Comparison of ENCODE assay signal across 7 cellular contexts in the genomic region with DNA sequence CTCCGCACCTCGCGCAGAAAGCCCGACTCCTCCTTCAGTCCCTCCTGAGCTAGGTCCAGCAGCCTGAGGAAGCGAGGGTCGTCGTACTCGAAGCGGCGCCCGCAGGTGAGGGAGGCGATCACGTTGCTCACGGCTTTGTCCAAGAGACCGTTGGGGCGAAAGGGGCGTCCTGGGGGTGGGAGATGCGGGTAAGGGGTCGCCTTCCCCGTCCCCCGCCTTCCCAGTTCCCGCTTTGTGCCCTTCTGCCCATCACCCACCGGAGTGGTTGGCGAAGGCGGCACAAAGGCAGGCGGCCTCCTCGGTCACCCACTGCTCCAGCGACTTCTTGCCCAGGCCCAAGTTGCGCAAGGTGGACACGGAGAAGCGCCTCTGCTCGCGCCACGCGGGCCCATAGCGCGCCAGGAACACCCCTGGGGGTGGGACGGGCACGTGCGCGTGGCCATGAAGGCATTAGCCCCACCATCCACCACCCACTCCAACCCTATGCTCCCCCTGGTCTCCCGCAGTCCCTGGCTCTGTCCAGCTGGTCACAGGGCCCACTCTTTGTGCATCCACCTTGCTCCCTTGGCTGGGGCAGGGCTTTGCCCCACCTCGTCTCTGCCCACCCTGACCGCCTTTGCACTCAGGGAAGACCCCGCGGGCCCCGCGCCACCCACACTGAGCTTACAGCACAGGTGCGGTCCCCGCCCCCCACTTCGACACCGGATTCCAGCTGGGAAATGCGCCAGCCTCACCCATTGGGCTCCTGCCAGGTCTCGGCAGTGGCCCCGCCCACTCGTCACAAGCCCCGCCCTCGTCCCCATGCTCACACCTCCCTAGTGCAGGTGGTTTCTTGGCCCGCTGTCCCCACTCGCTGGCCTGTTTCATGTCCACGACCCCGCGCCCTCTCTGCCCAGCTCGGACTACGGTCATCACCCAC. TPM values are rescaled to one million over a fixed set of nuclear protein-coding genes. Genes with fewer than 3 reads are reported as not detected.
DNase-seq lines count a peak whose midpoint lies in the region; ATAC-seq and TF ChIP-seq lines count a peak whose summit lies in the region.
"Not testable (repeated sequence)": the region's sequence is repeated elsewhere in the genome, so short reads cannot be mapped to it uniquely, and the experiment has no call there.

No MANE protein-coding gene starts in this region.

- not testable (repeated sequence) for TF ChIP-seq CTCF in HCT116 (IDR thresholded peaks at IDR 0.05 in 2 of 3, conservative IDR thresholded peaks at IDR 0.05 in 1 of 3; ENCODE audit: borderline replicate concordance in 1 of 3, insufficient read depth in 1 of 3, low read depth in 2 of 3, low read length in 2 of 3); right lobe of liver (IDR thresholded peaks at IDR 0.05)

- H3K36me3 ChIP-seq in HCT116 (ENCODE audit: control insufficient read depth in 1 of 2, insufficient read depth in 2 of 2, low read length in 2 of 2), result not testable (repeated sequence)
- peaks cover 0 to 19% (median 7%) of the 10 kb centered on the region in 4 donors for H3K36me3 ChIP-seq in right lobe of liver

- not testable (repeated sequence) for DNase-seq in HCT116 (ENCODE audit: low read depth, low spot score)
- DNase-seq in NCI-H146 treated with DMSO at 0.1 percent for 48 hours (lab: John Stamatoyannopoulos, UW; ENCODE audit: unreplicated experiment), result peak; percentile 5
- peak; percentile 15 to 75 for DNase-seq in NCI-H526 (lab: John Stamatoyannopoulos, UW)
- peak; percentile 48 for DNase-seq in activated CD4-positive, alpha-beta T cell treated with anti-CD3 and anti-CD28 coated beads for 48 hours
- peak; percentile 80 to 87 (median 86) for DNase-seq in right lobe of liver
- peak; percentile 45 for DNase-seq in stimulated activated CD4-positive, alpha-beta T cell treated with anti-CD3 and anti-CD28 coated beads, Interleukin-15, amount 100 ng/mL, for 24 hours

- TF ChIP-seq POLR2A in HCT116 (IDR thresholded peaks at IDR 0.05; ENCODE audit: borderline replicate concordance, extremely low read depth, insufficient read depth, insufficient read length), result not testable (repeated sequence)
- TF ChIP-seq POLR2A in right lobe of liver (IDR thresholded peaks at IDR 0.05), result peak; percentile 10

- CTCF ChIA-PET in HCT116 (lab: Charles Lee), result not testable (repeated sequence)

- H3K4me3 ChIP-seq in HCT116 (replicated peaks in 1 of 2; ENCODE audit: low read depth in 1 of 2, low read length in 2 of 2), result not testable (repeated sequence)
- peak overlapping the region; percentile 44 to 80 (median 77) for H3K4me3 ChIP-seq in right lobe of liver

- POLR2A ChIA-PET in HCT116 (lab: Charles Lee), result not testable (repeated sequence)

- H2AFZ ChIP-seq in HCT116 (ENCODE audit: low read depth, low read length, poor library complexity, severe bottlenecking), result not testable (repeated sequence)

- not testable (repeated sequence) for H3K27me3 ChIP-seq in HCT116 (ENCODE audit: insufficient read depth, low read length); right lobe of liver

- WGBS in right lobe of liver (ENCODE audit: insufficient coverage, low coverage, low lambda C conversion rate, missing lambda C conversion rate), result 35% methylated on average over 20 of the region's 65 CpGs

- intact Hi-C loops in HCT116 (cut with micrococcal nuclease); right lobe of liver (cut with DNase I): not testable (repeated sequence)

- not testable (repeated sequence) for TF ChIP-seq RAD21 in HCT116 (IDR thresholded peaks at IDR 0.05; ENCODE audit: low read depth)

- not testable (repeated sequence) for H3K9me2 ChIP-seq in HCT116 (ENCODE audit: insufficient read depth)

- H3K27ac ChIP-seq in HCT116 (ENCODE audit: low read depth, low read length), result not testable (repeated sequence)
- peak overlapping the region in 1 of 3 donors; percentile 71 for H3K27ac ChIP-seq in right lobe of liver

- not testable (repeated sequence) for H3K4me1 ChIP-seq in HCT116 (ENCODE audit: control insufficient read depth in 1 of 2, insufficient read depth in 2 of 2, low read length in 2 of 2)
- H3K4me1 ChIP-seq in right lobe of liver, result peaks cover 0 to 20% (median 6%) of the 10 kb centered on the region in 4 donors

- RAD21 ChIA-PET in HCT116 (lab: Charles Lee; ENCODE audit: low non-redundant PET in 1 of 2, low total read pairs in 2 of 2, uncharacterized antibody in 2 of 2, unreplicated experiment in 2 of 2), result not testable (repeated sequence)

- not testable (repeated sequence) for H3K4me2 ChIP-seq in HCT116 (ENCODE audit: low read length)

- peak; percentile 42 for ATAC-seq in HCT116
- ATAC-seq in esophagus mucosa, result peak; percentile 3
- peak; percentile 59 to 64 (median 62) for ATAC-seq in right lobe of liver

- not testable (repeated sequence) for H3K9ac ChIP-seq in HCT116 (ENCODE audit: low read length)

- not testable (repeated sequence) for H4K20me1 ChIP-seq in HCT116 (ENCODE audit: insufficient read depth)

- H3K9me3 ChIP-seq in HCT116 (ENCODE audit: control insufficient read depth in 1 of 2, insufficient read depth in 1 of 2, low read depth in 1 of 2, low read length in 2 of 2); right lobe of liver: not testable (repeated sequence)

- not testable (repeated sequence) for H3K79me2 ChIP-seq in HCT116 (ENCODE audit: insufficient read depth, low read length)

- not testable (repeated sequence) for BruUV-seq in HCT116 (replicated peaks; lab: Mats Ljungman, UMichigan)

RNA-seq across cellular contexts. Expression of gene CYP2D6, which starts 1.6 kb away (rescaled TPM):
- total RNA-seq in HCT116 (2021; ENCODE audit: unreplicated experiment) (1.9 TPM), esophagus mucosa (1.1 TPM), right lobe of liver (100 to 1,000 TPM; 104 to 400 (median 283) TPM)
- polyA plus RNA-seq in HCT116 (2012), result 1.5 TPM in 2 replicates

RNA-seq across cellular contexts. Expression of gene NDUFA6, which starts 38.5 kb away (rescaled TPM):
- total RNA-seq in HCT116 (2021; ENCODE audit: unreplicated experiment) (80.5 TPM), esophagus mucosa (76.9 TPM), right lobe of liver (10 to 100 TPM; 34.9 to 67.5 (median 51.6) TPM)
- 82.7 and 102 TPM in 2 replicates for polyA plus RNA-seq in HCT116 (2012)

RNA-seq across cellular contexts. Expression of gene SMDT1, which starts 49.5 kb away (rescaled TPM):
- 51.9 TPM for total RNA-seq in HCT116 (2021; ENCODE audit: unreplicated experiment)
- polyA plus RNA-seq in HCT116 (2012), result 67.3 and 75.2 TPM in 2 replicates
- total RNA-seq in esophagus mucosa, result 86.4 TPM
- total RNA-seq in right lobe of liver, result 10 to 100 TPM in 4 of 6 experiments, 1 to 10 TPM in 2; 6.7 to 78.1 (median 60.9) TPM

RNA-seq across cellular contexts. Expression of gene PHETA2, which starts 55.0 kb away (rescaled TPM):
- total RNA-seq in HCT116 (2021; ENCODE audit: unreplicated experiment) (0.22 TPM), esophagus mucosa (5.5 TPM), right lobe of liver (1 to 10 TPM in 3 of 6 experiments, under 1 TPM in 3; 0.51 to 1.4 (median 0.97) TPM)
- 0.07 and 0.32 TPM in 2 replicates for polyA plus RNA-seq in HCT116 (2012)

RNA-seq across cellular contexts. Expression of gene NAGA, which starts 58.4 kb away (rescaled TPM):
- total RNA-seq in HCT116 (2021; ENCODE audit: unreplicated experiment) (21.2 TPM), esophagus mucosa (11.2 TPM), right lobe of liver (10 to 100 TPM; 17.6 to 27.9 (median 23.0) TPM)
- polyA plus RNA-seq in HCT116 (2012), result 26.1 and 30.4 TPM in 2 replicates

Comparison
In these comparisons a context has a peak if more than half of its experiments do, and no peak if none do; other contexts are left out.
1. ATAC-seq: peak in every context shown above with its lines; median percentile 62 in right lobe of liver; 42 in HCT116; 3 in esophagus mucosa.
2. RNA of gene CYP2D6, which starts 1.6 kb away (total RNA-seq): 104 to 400 TPM in right lobe of liver; 1.9 TPM in HCT116 (single experiment) and 1.1 TPM in esophagus mucosa (single experiment); every median in the first group is over 10 times any median in the second.